In the genomic region with DNA sequence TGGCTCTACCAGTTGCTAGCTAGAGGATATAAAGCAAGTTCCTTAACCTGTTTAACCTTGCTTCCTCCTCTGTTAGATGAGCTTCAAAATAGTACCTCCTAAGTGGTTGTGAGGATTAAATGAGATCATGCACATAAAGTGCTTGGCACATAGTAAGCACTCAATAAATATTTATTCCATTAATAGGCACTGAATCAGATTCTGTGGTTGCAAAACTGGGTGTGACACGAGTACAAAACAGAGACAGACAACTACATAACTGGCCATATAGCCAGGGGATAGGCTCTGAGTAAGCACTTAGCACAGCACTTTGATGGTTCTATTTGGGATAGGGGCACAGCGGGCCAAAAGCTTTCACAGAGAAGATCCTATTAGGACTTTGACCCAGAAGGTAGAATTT, we compare ENCODE assay signal across 24 cellular contexts.
"Had no signal": no experiment of that assay in that cellular context is flagged by ENCODE, and none has a peak within 500 bp of the region (broad histone marks: within the 10 kb centered on the region; RNA-seq: fewer than 3 reads in every experiment).

No MANE protein-coding gene starts in this region.

- ATAC-seq: activated CD4-positive, CD25-positive, alpha-beta regulatory T cell treated with anti-CD3 and anti-CD28 coated beads, Interleukin-2, amount 50 U/mL, for 24 hours; activated T-cell treated with anti-CD3 and anti-CD28 coated beads, Interleukin-2, amount 50 U/mL, for 72 hours; gastroesophageal sphincter; naive thymus-derived CD8-positive, alpha-beta T cell; stimulated activated memory B cell treated with anti-CD40 and anti-IgM and Interleukin-4, amounts not matched to agents 10 μg/mL and 1 μg/mL and 100 μg/mL, for 72 hours had no signal

- H3K4me3 ChIP-seq: cardiac muscle cell, gastroesophageal sphincter, lung, neural progenitor cell, right lobe of liver, stomach, suprapubic skin, tibial nerve had no signal

- H3K4me1 ChIP-seq: gastroesophageal sphincter, right lobe of liver, suprapubic skin had no signal

- H3K27ac ChIP-seq: cardiac muscle cell, gastroesophageal sphincter, neural progenitor cell, right lobe of liver, stomach, suprapubic skin, tibial nerve, VCaP had no signal

- H3K27me3 ChIP-seq: cardiac muscle cell, gastroesophageal sphincter, neural progenitor cell, right lobe of liver, stomach, suprapubic skin, tibial nerve had no signal

- H3K4me2 ChIP-seq: neural progenitor cell had no signal

- H3K9me3 ChIP-seq: gastroesophageal sphincter, right lobe of liver, stomach, suprapubic skin, tibial nerve had no signal

- H2AFZ ChIP-seq: neural progenitor cell had no signal

- H3K36me3 ChIP-seq: cardiac muscle cell, gastroesophageal sphincter, neural progenitor cell, right lobe of liver, stomach, suprapubic skin, tibial nerve had no signal

- DNase-seq: activated CD4-positive, alpha-beta memory T cell treated with anti-CD3 and anti-CD28 coated beads, Interleukin-2, amount 10 ng/mL, durations not matched to agents 7 days and 5 days; activated CD4-positive, alpha-beta T cell treated with anti-CD3 and anti-CD28 coated beads, Interleukin-2, amount 10 ng/mL, durations not matched to agents 24 days and 14 days; activated effector memory CD4-positive, alpha-beta T cell treated with anti-CD3 and anti-CD28 coated beads, Interleukin-2, amount 50 U/mL, for 16 hours; activated naive CD4-positive, alpha-beta T cell treated with anti-CD3 and anti-CD28 coated beads, Interleukin-2, amount 10 ng/mL, durations not matched to agents 7 days and 5 days; activated T-cell treated with anti-CD3 and anti-CD28 coated beads, Interleukin-2, amount 50 U/mL, for 72 hours; amygdala; cortex of kidney; endodermal cell; head of caudate nucleus; hypothalamus; naive thymus-derived CD8-positive, alpha-beta T cell; posterior cingulate gyrus; right lobe of liver; small intestine; stomach had no signal

- H3K9ac ChIP-seq: neural progenitor cell had no signal
